Comparison of ENCODE assay signal across 22 cellular contexts in genomic region chr4:130056286-130056685, GRCh38.
DNase-seq lines count a peak whose midpoint lies in the region; ATAC-seq and TF ChIP-seq lines count a peak whose summit lies in the region.
"Had no signal": no experiment of that assay in that cellular context is flagged by ENCODE, and none has a peak within 500 bp of the region (broad histone marks: within the 10 kb centered on the region; RNA-seq: fewer than 3 reads in every experiment).

No MANE protein-coding gene starts in this region.

- H3K4me1 ChIP-seq in DND-41 (ENCODE audit: insufficient read depth, low read length) = peaks cover 16% of the 10 kb centered on the region
- peaks cover 13% of the 10 kb centered on the region for H3K4me1 ChIP-seq in KMS-11 (ENCODE audit: low read depth, poor library complexity, severe bottlenecking)
- H3K4me1 ChIP-seq in Karpas-422 (ENCODE audit: low read length) = no peaks in the 10 kb centered on the region
- no peaks in the 10 kb centered on the region for H3K4me1 ChIP-seq in effector memory CD4-positive, alpha-beta T cell (ENCODE audit: control insufficient read depth, insufficient read depth, low read length, poor library complexity, severe bottlenecking)
- H3K4me1 ChIP-seq: Caco-2 had no signal

- TF ChIP-seq CTCF in DND-41 (IDR thresholded peaks at IDR 0.05; ENCODE audit: borderline replicate concordance, extremely low read depth, low read length, poor library complexity, severe bottlenecking) = no peak
- TF ChIP-seq CTCF in KMS-11 (conservative IDR thresholded peaks at IDR 0.05; ENCODE audit: low read depth, low read length) = no peak

- H3K9ac ChIP-seq in DND-41 (ENCODE audit: low read depth, low read length) (no peak overlapping the region), KMS-11 (no peak overlapping the region), Karpas-422 (ENCODE audit: low read length) (no peak overlapping the region)

- H3K27me3 ChIP-seq in DND-41 (ENCODE audit: insufficient read depth, low read length, poor library complexity) = no peaks in the 10 kb centered on the region
- H3K27me3 ChIP-seq in KMS-11 (ENCODE audit: insufficient read depth, low read depth) = no peaks in the 10 kb centered on the region
- H3K27me3 ChIP-seq in Karpas-422 (ENCODE audit: low read length) = 0 out of 2 replicates have a peak, but pooled peaks cover 4% of the 10 kb centered on the region
- H3K27me3 ChIP-seq in effector memory CD4-positive, alpha-beta T cell (replicated peaks; ENCODE audit: control insufficient read depth, insufficient read depth, low read length, poor library complexity, severe bottlenecking) = no peaks in the 10 kb centered on the region

- H3K36me3 ChIP-seq in DND-41 (ENCODE audit: insufficient read depth, low read length) (no peaks in the 10 kb centered on the region), KMS-11 (ENCODE audit: insufficient read depth) (no peaks in the 10 kb centered on the region), Karpas-422 (ENCODE audit: insufficient read depth, low read length) (no peaks in the 10 kb centered on the region)
- H3K36me3 ChIP-seq in effector memory CD4-positive, alpha-beta T cell (ENCODE audit: control insufficient read depth, insufficient read depth, low read length) = no peaks in the 10 kb centered on the region

- H3K4me3 ChIP-seq in DND-41 (ENCODE audit: low read depth in 1 of 2, low read length in 2 of 2) (no peak overlapping the region), KMS-11 (IDR thresholded peaks at IDR 0.05; ENCODE audit: insufficient read depth, low read depth, low read length) (no peak overlapping the region), Karpas-422 (ENCODE audit: low read length) (no peak overlapping the region)
- H3K4me3 ChIP-seq in effector memory CD4-positive, alpha-beta T cell (ENCODE audit: insufficient read depth, low read depth, low read length, poor library complexity, severe bottlenecking) = no peak overlapping the region
- H3K4me3 ChIP-seq: SK-N-MC had no signal

- ATAC-seq in DND-41 (ENCODE audit: insufficient read depth, low read depth) = 0 out of 3 replicates have a peak, but pooled peaks have one; percentile 35
- ATAC-seq in GM18861 (IDR thresholded peaks at IDR 0.05; ENCODE audit: unreplicated experiment) = peak; percentile 78
- peak; percentile 58 for ATAC-seq in HG02759 (IDR thresholded peaks at IDR 0.05; ENCODE audit: unreplicated experiment)
- ATAC-seq in GM21737 (IDR thresholded peaks at IDR 0.05; ENCODE audit: unreplicated experiment) = no peak
- no peak for ATAC-seq in HG03439 (IDR thresholded peaks at IDR 0.05; ENCODE audit: unreplicated experiment)
- ATAC-seq: Panc1 had no signal

- H3K4me2 ChIP-seq in DND-41 (ENCODE audit: insufficient read depth, low read length) = no peak overlapping the region
- peak overlapping the region; percentile 4; the same call in 1 of the 2 replicates for H3K4me2 ChIP-seq in KMS-11
- no peak overlapping the region for H3K4me2 ChIP-seq in Karpas-422 (ENCODE audit: low read depth, low read length, poor library complexity, severe bottlenecking)

- H4K20me1 ChIP-seq in DND-41 (ENCODE audit: insufficient read depth, low read length) (no peaks in the 10 kb centered on the region), KMS-11 (ENCODE audit: insufficient read depth) (no peaks in the 10 kb centered on the region), Karpas-422 (ENCODE audit: insufficient read depth, low read depth, low read length) (no peaks in the 10 kb centered on the region)

- no peaks in the 10 kb centered on the region; the same call in 1 of the 2 replicates for H3K9me2 ChIP-seq in Karpas-422 (replicated peaks; ENCODE audit: insufficient read depth, low read length)

- H3K27ac ChIP-seq in DND-41 (ENCODE audit: low read length) (no peak overlapping the region), KMS-11 (no peak overlapping the region), Karpas-422 (ENCODE audit: low read length) (no peak overlapping the region)
- no peak overlapping the region for H3K27ac ChIP-seq in effector memory CD4-positive, alpha-beta T cell (ENCODE audit: insufficient read depth, low read length, poor library complexity, severe bottlenecking)
- H3K27ac ChIP-seq: SK-N-MC, VCaP had no signal

- no peak for DNase-seq in DND-41
- no peak for DNase-seq in Karpas-422
- DNase-seq in effector memory CD4-positive, alpha-beta T cell = no peak
- DNase-seq: Caco-2, DMS53, H9, Kasumi-1, MM.1S, NCI-H1417, NCI-H1930, NCI-H2171 treated with DMSO at 0.1 percent for 48 hours, NCI-H748 treated with DMSO at 0.1 percent for 48 hours, T-helper 1 cell, T1000 had no signal

- no peak overlapping the region for H2AFZ ChIP-seq in DND-41 (ENCODE audit: low read depth, low read length)
- no peak overlapping the region for H2AFZ ChIP-seq in KMS-11 (ENCODE audit: low read depth)
- H2AFZ ChIP-seq in Karpas-422 (ENCODE audit: low read length) = no peak overlapping the region

- H3K9me3 ChIP-seq in DND-41 (ENCODE audit: insufficient read depth, low read length, severe bottlenecking) (peaks cover 9% of the 10 kb centered on the region), Karpas-422 (ENCODE audit: low read length) (no peaks in the 10 kb centered on the region)
- H3K9me3 ChIP-seq in effector memory CD4-positive, alpha-beta T cell (ENCODE audit: control insufficient read depth, low read length) = no peaks in the 10 kb centered on the region
- H3K9me3 ChIP-seq: Caco-2 had no signal

- H3K79me2 ChIP-seq in DND-41 (ENCODE audit: insufficient read depth, low read length) (no peaks in the 10 kb centered on the region), KMS-11 (ENCODE audit: insufficient read depth, low read depth) (no peaks in the 10 kb centered on the region), Karpas-422 (ENCODE audit: low read length) (no peaks in the 10 kb centered on the region)

Comparison
In these comparisons a context has a peak if more than half of its experiments do, and no peak if none do; other contexts are left out.
1. ATAC-seq: peak in DND-41 (single experiment), GM18861 (single experiment) and HG02759 (single experiment); none in GM21737 (single experiment) and HG03439 (single experiment).